Comparison of ENCODE assay signal across 8 cellular contexts in the genomic region with DNA sequence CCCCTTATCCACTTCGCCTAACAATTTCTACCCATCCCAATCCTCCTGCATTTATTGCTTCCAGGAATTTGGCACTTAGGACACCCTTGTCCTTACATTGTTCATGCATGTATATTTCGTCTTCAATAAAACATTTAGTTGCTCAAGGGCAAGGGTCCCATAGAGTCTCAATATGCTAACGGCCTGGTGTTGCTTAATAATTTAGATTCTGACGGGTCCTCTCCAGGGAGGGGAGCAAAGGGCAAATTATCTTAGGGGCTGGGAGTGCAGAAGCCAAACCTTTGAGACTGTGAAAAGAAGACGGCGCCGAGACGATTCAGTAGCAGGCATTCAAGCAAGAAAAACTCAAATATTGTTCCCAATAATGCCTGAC. TPM values are rescaled to one million over a fixed set of nuclear protein-coding genes. Genes with fewer than 3 reads are reported as not detected.
DNase-seq lines count a peak whose midpoint lies in the region; ATAC-seq and TF ChIP-seq lines count a peak whose summit lies in the region.
"Had no signal": no experiment of that assay in that cellular context is flagged by ENCODE, and none has a peak within 500 bp of the region (broad histone marks: within the 10 kb centered on the region; RNA-seq: fewer than 3 reads in every experiment).

No MANE protein-coding gene starts in this region.

- H3K27me3 ChIP-seq in RWPE2 (ENCODE audit: insufficient read depth, poor library complexity, severe bottlenecking) (peaks cover 7% of the 10 kb centered on the region), fibroblast of lung (ENCODE audit: control insufficient read depth, insufficient read depth, low read length) (peaks cover 6% of the 10 kb centered on the region), spleen (replicated peaks in 1 of 7) (peaks cover 0 to 4% (median 0%) of the 10 kb centered on the region in 7 donors)

- no peak overlapping the region for H3K9ac ChIP-seq in fibroblast of lung (ENCODE audit: insufficient read depth, low read length)

- intact Hi-C loops in spleen (cut with DNase I; ENCODE audit: low total_unique reads): no loop called here

- no peak overlapping the region for H2AFZ ChIP-seq in fibroblast of lung (ENCODE audit: low read length)

- H3K4me2 ChIP-seq in fibroblast of lung (ENCODE audit: extremely low read depth, insufficient read depth, low read length): peak overlapping the region; percentile 58

- TF ChIP-seq CTCF in RWPE2 (IDR thresholded peaks at IDR 0.05; ENCODE audit: poor library complexity, severe bottlenecking): no peak
- TF ChIP-seq CTCF in fibroblast of lung (conservative IDR thresholded peaks at IDR 0.05 in 1 of 2, IDR thresholded peaks at IDR 0.05 in 1 of 2; ENCODE audit: low read depth in 1 of 2, low read length in 2 of 2): no peak
- no peak for TF ChIP-seq CTCF in spleen (IDR thresholded peaks at IDR 0.05 in 8 of 11, conservative IDR thresholded peaks at IDR 0.05 in 3 of 11)

- 25 to 39% (median 30%) methylated on average over 8 of the region's 8 CpGs for WGBS in spleen, 5 donors

- H3K9me3 ChIP-seq in RWPE2 (ENCODE audit: severe bottlenecking): no peaks in the 10 kb centered on the region
- H3K9me3 ChIP-seq in fibroblast of lung (ENCODE audit: control insufficient read depth, insufficient read depth, low read depth, low read length): no peaks in the 10 kb centered on the region
- H3K9me3 ChIP-seq in spleen: no peaks in the 10 kb centered on the region

- H3K4me1 ChIP-seq in RWPE2 (ENCODE audit: insufficient read depth, poor library complexity, severe bottlenecking) (no peaks in the 10 kb centered on the region), fibroblast of lung (ENCODE audit: control insufficient read depth, extremely low read depth, insufficient read depth, low read length) (no peaks in the 10 kb centered on the region), spleen (peaks cover 0 to 28% (median 12%) of the 10 kb centered on the region in 6 donors)

- H3K36me3 ChIP-seq in RWPE2 (ENCODE audit: low read depth): no peaks in the 10 kb centered on the region
- no peaks in the 10 kb centered on the region for H3K36me3 ChIP-seq in fibroblast of lung (ENCODE audit: control insufficient read depth, insufficient read depth, low read length)
- peaks cover 0 to 29% (median 2%) of the 10 kb centered on the region in 6 donors for H3K36me3 ChIP-seq in spleen

- no peak for TF ChIP-seq POLR2A in spleen (IDR thresholded peaks at IDR 0.05)

- H3K4me3 ChIP-seq in RWPE2 (ENCODE audit: severe bottlenecking) (peak overlapping the region; percentile 39), fibroblast of lung (replicated peaks in 1 of 4; ENCODE audit: control extremely low read depth in 1 of 4, insufficient read depth in 1 of 4, low read depth in 3 of 4, low read length in 4 of 4) (peak overlapping the region; percentile 31 to 72 (median 66)), spleen (peak overlapping the region; percentile 29 to 76 (median 57))

- no peaks in the 10 kb centered on the region for H3K79me2 ChIP-seq in fibroblast of lung (ENCODE audit: control insufficient read depth, insufficient read depth, low read length)

- DNase-seq in RWPE2 (ENCODE audit: low spot score): no peak
- no peak for DNase-seq in fibroblast of lung (ENCODE audit: low read depth in 2 of 2)
- no peak for DNase-seq in spleen
- DNase-seq in cerebellar nuclear complex (lab: John Stamatoyannopoulos, UW): no peak
- DNase-seq in NCI-H510A (lab: John Stamatoyannopoulos, UW): no peak
- no peak for DNase-seq in GDM1 (lab: John Stamatoyannopoulos, UW)

- H3K27ac ChIP-seq in RWPE2 (ENCODE audit: poor library complexity, severe bottlenecking): no peak overlapping the region
- no peak overlapping the region for H3K27ac ChIP-seq in fibroblast of lung (ENCODE audit: insufficient read depth, low read length)
- H3K27ac ChIP-seq in spleen: peak overlapping the region in 1 of 8 donors; percentile 50
- H3K27ac ChIP-seq: RWPE1 had no signal

- H4K20me1 ChIP-seq in fibroblast of lung (ENCODE audit: control insufficient read depth, extremely low read depth, insufficient read depth, low read length): no peaks in the 10 kb centered on the region

- ATAC-seq in GM21737 (IDR thresholded peaks at IDR 0.05; ENCODE audit: unreplicated experiment) (peak; percentile 11), RWPE2 (ENCODE audit: low read depth) (no peak)

RNA-seq across cellular contexts. Expression of a gene that starts 0.5 kb away (rescaled TPM):
- total RNA-seq in fibroblast of lung (under 0.01 TPM in 1 of 2 replicates, not detected in the other), spleen (1 to 10 TPM in 5 of 7 donors, under 1 TPM in 2; 0.77 to 7.1 (median 1.4) TPM)
- polyA plus RNA-seq in fibroblast of lung (not detected in 2 replicates), spleen (1 to 10 TPM in 2 of 3 donors, under 1 TPM in 1; 0.63 to 1.6 (median 1.0) TPM)
- polyA plus RNA-seq in fibroblast of lung (2012): not detected in 2 replicates
- not detected in 2 replicates for polyA minus RNA-seq in fibroblast of lung (ENCODE audit: low replicate concordance)
